In genomic region chr12:13100610-13100881, GRCh38 we compare ENCODE assay signal across 9 cellular contexts. TPM values are rescaled to one million over a fixed set of nuclear protein-coding genes. Genes with fewer than 3 reads are reported as not detected.
DNase-seq lines count a peak whose midpoint lies in the region; ATAC-seq and TF ChIP-seq lines count a peak whose summit lies in the region.
"Had no signal": no experiment of that assay in that cellular context is flagged by ENCODE, and none has a peak within 500 bp of the region (broad histone marks: within the 10 kb centered on the region; RNA-seq: fewer than 3 reads in every experiment).

No MANE protein-coding gene starts in this region.

- H3K4me3 ChIP-seq in cardiac muscle cell: peak overlapping the region; percentile 29
- H3K4me3 ChIP-seq in astrocyte of the spinal cord (ENCODE audit: low read depth, low read length): peak overlapping the region; percentile 16
- peak overlapping the region in 1 of 2 experiments; percentile 67 for H3K4me3 ChIP-seq in mesenchymal stem cell (ENCODE audit: insufficient read depth in 1 of 2, low read depth in 1 of 2, low read length in 2 of 2)
- peak overlapping the region; percentile 26 for H3K4me3 ChIP-seq in urinary bladder (ENCODE audit: low read depth, low read length)

- H3K9me3 ChIP-seq in cardiac muscle cell (ENCODE audit: low read depth) (no peaks in the 10 kb centered on the region), mesenchymal stem cell (ENCODE audit: control insufficient read depth, low read length) (no peaks in the 10 kb centered on the region)

- peak overlapping the region; percentile 89 for H2BK120ac ChIP-seq in mesenchymal stem cell (ENCODE audit: low read depth, low read length)

- H3K27ac ChIP-seq in cardiac muscle cell (peak overlapping the region; percentile 5), mesenchymal stem cell (ENCODE audit: low read length, poor library complexity, severe bottlenecking) (peak overlapping the region; percentile 16), urinary bladder (ENCODE audit: low read depth) (peak overlapping the region; percentile 88)

- H3K4me1 ChIP-seq in cardiac muscle cell (ENCODE audit: low read depth) (no peaks in the 10 kb centered on the region), mesenchymal stem cell (ENCODE audit: control insufficient read depth, insufficient read depth, low read depth, low read length) (peaks cover 14% of the 10 kb centered on the region), urinary bladder (ENCODE audit: insufficient read depth) (no peaks in the 10 kb centered on the region)

- H3K14ac ChIP-seq in mesenchymal stem cell (ENCODE audit: low read length in 2 of 2): no peak overlapping the region

- H3K79me1 ChIP-seq in mesenchymal stem cell (replicated peaks; ENCODE audit: low read length, poor library complexity, severe bottlenecking): no peaks in the 10 kb centered on the region

- no peak overlapping the region for H2BK15ac ChIP-seq in mesenchymal stem cell (ENCODE audit: low read depth, poor library complexity, severe bottlenecking)

- in situ Hi-C loops in astrocyte of the spinal cord (cut with HindIII; ENCODE audit: low sequenced_read_pairs): no loop called here

- no peak for DNase-seq in cardiac muscle cell (ENCODE audit: low read depth in 1 of 2, low spot score in 1 of 2)
- no peak for DNase-seq in left cardiac atrium
- DNase-seq in astrocyte of the spinal cord (ENCODE audit: low read depth, low spot score): no peak
- no peak for DNase-seq in mesenchymal stem cell
- DNase-seq in pons (ENCODE audit: low spot score): no peak

- peak overlapping the region; percentile 87 for H3K4me2 ChIP-seq in mesenchymal stem cell (ENCODE audit: low read length, poor library complexity, severe bottlenecking)

- H3K9ac ChIP-seq in mesenchymal stem cell (ENCODE audit: low read length): peak overlapping the region; percentile 97

- ATAC-seq in left cardiac atrium (no peak), HG03457 (IDR thresholded peaks at IDR 0.05; ENCODE audit: unreplicated experiment) (no peak), HG03354 (IDR thresholded peaks at IDR 0.05; ENCODE audit: poor library complexity, severe bottlenecking, unreplicated experiment) (no peak)

- intact Hi-C loops in left cardiac atrium (cut with DNase I): no loop called here

- H4K91ac ChIP-seq in mesenchymal stem cell (ENCODE audit: low read length): peak overlapping the region; percentile 40

- H2BK12ac ChIP-seq in mesenchymal stem cell (ENCODE audit: low read length in 2 of 2): peak overlapping the region; percentile 22 to 27

- no peaks in the 10 kb centered on the region for H3K27me3 ChIP-seq in cardiac muscle cell
- H3K27me3 ChIP-seq in mesenchymal stem cell (ENCODE audit: control insufficient read depth in 1 of 2, insufficient read depth in 1 of 2, low read length in 2 of 2): no peaks in the 10 kb centered on the region

- peak overlapping the region; percentile 29 to 73 for H3K18ac ChIP-seq in mesenchymal stem cell (ENCODE audit: low read depth in 1 of 2, low read length in 2 of 2)

- H2AFZ ChIP-seq in mesenchymal stem cell (ENCODE audit: low read depth, low read length): no peak overlapping the region

- H4K8ac ChIP-seq in mesenchymal stem cell (ENCODE audit: low read length): peak overlapping the region; percentile 24

- no peak overlapping the region for H3K23ac ChIP-seq in mesenchymal stem cell (ENCODE audit: low read length in 2 of 2)

- peak overlapping the region; percentile 76 to 94 for H3K4ac ChIP-seq in mesenchymal stem cell (ENCODE audit: low read depth in 1 of 2, low read length in 2 of 2)

- TF ChIP-seq CTCF in cardiac muscle cell (IDR thresholded peaks at IDR 0.05; ENCODE audit: low read depth, low read length) (no peak), astrocyte of the spinal cord (IDR thresholded peaks at IDR 0.05; ENCODE audit: low read depth, low read length) (no peak)

- H3K36me3 ChIP-seq in cardiac muscle cell (no peaks in the 10 kb centered on the region), mesenchymal stem cell (ENCODE audit: control insufficient read depth in 1 of 2, insufficient read depth in 2 of 2, low read depth in 1 of 2, low read length in 2 of 2) (no peaks in the 10 kb centered on the region), urinary bladder (ENCODE audit: insufficient read depth) (no peaks in the 10 kb centered on the region)

- no peak overlapping the region for H2AK5ac ChIP-seq in mesenchymal stem cell (ENCODE audit: low read length, severe bottlenecking)

- H2BK5ac ChIP-seq in mesenchymal stem cell (ENCODE audit: low read depth, low read length, poor library complexity, severe bottlenecking): no peak overlapping the region

- 11% methylated on average over 6 of the region's 6 CpGs for WGBS in mesenchymal stem cell
- WGBS in urinary bladder: 21% methylated on average over 6 of the region's 6 CpGs

RNA-seq across cellular contexts. Expression of gene GSG1, which starts 2.9 kb away (rescaled TPM):
- total RNA-seq in cardiac muscle cell: not detected in 2 replicates
- polyA plus RNA-seq in cardiac muscle cell: 0.12 TPM in 1 of 2 replicates, not detected in the other
- not detected for total RNA-seq in left cardiac atrium
- 0.04 TPM for polyA plus RNA-seq in mesenchymal stem cell (2013, experiment 1 of 2)
- polyA plus RNA-seq in mesenchymal stem cell (2013, experiment 2 of 2): not detected
- total RNA-seq in urinary bladder: 1.1 TPM
- not detected for polyA plus RNA-seq in urinary bladder
- total RNA-seq: T-helper 1 cell treated with Interleukin-12 subunit alpha and Interleukin-12 subunit beta and Interleukin-4 antibody, amounts not matched to agents 30 ng/mL and 1 ng/mL, for 36 hours had no signal

RNA-seq across cellular contexts. Expression of gene FAM234B, which starts 56.4 kb away (rescaled TPM):
- total RNA-seq in cardiac muscle cell (6.4 and 6.9 TPM in 2 replicates), left cardiac atrium (1 to 10 TPM; 3.7 to 3.8 TPM), urinary bladder (7.1 TPM)
- polyA plus RNA-seq in cardiac muscle cell (4.5 and 5.0 TPM in 2 replicates), urinary bladder (3.1 TPM)
- 2.3 TPM for polyA plus RNA-seq in mesenchymal stem cell (2013, experiment 1 of 2)
- polyA plus RNA-seq in mesenchymal stem cell (2013, experiment 2 of 2): 2.5 TPM

Comparison
In these comparisons a context has a peak if more than half of its experiments do, and no peak if none do; other contexts are left out.
1. H3K27ac ChIP-seq: peak in every context shown above with its lines; median percentile 88 in urinary bladder; 16 in mesenchymal stem cell; 5 in cardiac muscle cell.